21 cellular contexts compared by ENCODE assay signal in the genomic region with DNA sequence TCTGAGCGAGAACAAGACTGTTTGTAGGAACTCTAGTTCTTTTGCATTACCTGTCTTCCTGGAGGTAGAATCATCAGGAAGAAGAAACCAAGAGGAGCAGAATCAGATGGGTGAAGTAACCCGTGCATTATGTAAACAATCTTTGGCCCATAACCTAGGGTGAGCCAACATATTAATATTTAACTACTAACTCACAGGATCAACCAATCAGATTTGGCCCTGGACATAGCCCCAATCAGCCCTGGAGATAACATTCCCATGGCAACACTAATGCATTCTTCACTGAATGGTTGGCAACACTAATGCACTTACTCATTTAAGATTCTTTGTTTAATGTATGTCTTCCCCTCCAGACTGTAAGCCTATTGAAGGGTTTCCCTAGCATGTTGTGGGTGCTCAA.
DNase-seq lines count a peak whose midpoint lies in the region; ATAC-seq and TF ChIP-seq lines count a peak whose summit lies in the region.
"Had no signal": no experiment of that assay in that cellular context is flagged by ENCODE, and none has a peak within 500 bp of the region (broad histone marks: within the 10 kb centered on the region; RNA-seq: fewer than 3 reads in every experiment).

No MANE protein-coding gene starts in this region.

- POLR2A ChIA-PET in Caco-2 (lab: Charles Lee), result no interaction called here

- H3K36me3 Mint-ChIP-seq in Caco-2 (ENCODE audit: insufficient read depth, unreplicated experiment) (no peaks in the 10 kb centered on the region), T-helper 17 cell (ENCODE audit: low read depth) (no peaks in the 10 kb centered on the region)
- H3K36me3 Mint-ChIP-seq: memory B cell had no signal

- H3K4me1 ChIP-seq in Caco-2 (peaks cover 47% of the 10 kb centered on the region), mesenchymal stem cell (ENCODE audit: control insufficient read depth, insufficient read depth, low read depth, low read length) (peaks cover 3% of the 10 kb centered on the region)

- H3K27me3 ChIP-seq in Caco-2 (replicated peaks; ENCODE audit: control insufficient read depth, insufficient read depth, low read length), result no peaks in the 10 kb centered on the region
- no peaks in the 10 kb centered on the region for H3K27me3 ChIP-seq in mesenchymal stem cell (ENCODE audit: control insufficient read depth in 1 of 2, insufficient read depth in 1 of 2, low read length in 2 of 2)
- H3K27me3 ChIP-seq: vagina had no signal

- no peak overlapping the region for H3K4me2 ChIP-seq in mesenchymal stem cell (ENCODE audit: low read length, poor library complexity, severe bottlenecking)

- H3K9me3 Mint-ChIP-seq in Caco-2 (ENCODE audit: unreplicated experiment), result peaks cover 8% of the 10 kb centered on the region
- H3K9me3 Mint-ChIP-seq: memory B cell, neural crest cell had no signal

- H3K4me3 Mint-ChIP-seq in Caco-2 (ENCODE audit: unreplicated experiment), result peak overlapping the region; percentile 2
- H3K4me3 Mint-ChIP-seq in T-helper 17 cell, result no peak overlapping the region
- H3K4me3 Mint-ChIP-seq: memory B cell, neural crest cell had no signal

- H3K4ac ChIP-seq in mesenchymal stem cell (ENCODE audit: low read depth in 1 of 2, low read length in 2 of 2), result peak overlapping the region; percentile 18 to 20

- 71% methylated on average over 2 of the region's 2 CpGs for WGBS in mesenchymal stem cell

- H2BK5ac ChIP-seq in mesenchymal stem cell (ENCODE audit: low read depth, low read length, poor library complexity, severe bottlenecking), result no peak overlapping the region

- H3K18ac ChIP-seq in mesenchymal stem cell (ENCODE audit: low read depth in 1 of 2, low read length in 2 of 2), result no peak overlapping the region

- H3K79me1 ChIP-seq in mesenchymal stem cell (replicated peaks; ENCODE audit: low read length, poor library complexity, severe bottlenecking), result no peaks in the 10 kb centered on the region

- no peak for ATAC-seq in T-helper 17 cell
- no peak for ATAC-seq in HG03457 (IDR thresholded peaks at IDR 0.05; ENCODE audit: unreplicated experiment)
- ATAC-seq: Right ventricle myocardium inferior had no signal

- H3K27ac Mint-ChIP-seq in Caco-2 (ENCODE audit: unreplicated experiment) (peak overlapping the region; percentile 81), T-helper 17 cell (no peak overlapping the region)
- H3K27ac Mint-ChIP-seq: memory B cell had no signal

- TF ChIP-seq CTCF in Caco-2 (IDR thresholded peaks at IDR 0.05; ENCODE audit: insufficient read depth in 1 of 2, low read depth in 1 of 2, low read length in 1 of 2, severe bottlenecking in 1 of 2, unreplicated experiment in 1 of 2) (no peak), epithelial cell of esophagus (IDR thresholded peaks at IDR 0.05; ENCODE audit: insufficient read depth, low read depth, low read length, missing control alignments) (no peak)

- H2AFZ ChIP-seq in mesenchymal stem cell (ENCODE audit: low read depth, low read length), result no peak overlapping the region

- H2AK5ac ChIP-seq in mesenchymal stem cell (ENCODE audit: low read length, severe bottlenecking), result no peak overlapping the region

- H2BK12ac ChIP-seq in mesenchymal stem cell (ENCODE audit: low read length in 2 of 2), result peak overlapping the region; percentile 44 to 86

- H3K27me3 Mint-ChIP-seq in Caco-2 (ENCODE audit: insufficient read depth, unreplicated experiment) (no peaks in the 10 kb centered on the region), T-helper 17 cell (no peaks in the 10 kb centered on the region)
- H3K27me3 Mint-ChIP-seq: memory B cell had no signal

- peak; percentile 77 to 80 for DNase-seq in Caco-2
- peak; percentile 53 for DNase-seq in HuH-7.5 (ENCODE audit: low spot score)
- peak; percentile 72 for DNase-seq in epithelial cell of esophagus (ENCODE audit: low read depth)
- peak; percentile 7 for DNase-seq in mesenchymal stem cell
- DNase-seq in T-helper 17 cell, result no peak
- DNase-seq in NCI-H82 treated with DMSO at 0.1 percent for 48 hours (lab: John Stamatoyannopoulos, UW; ENCODE audit: unreplicated experiment), result no peak
- DNase-seq in posterior cingulate gyrus, result no peak
- DNase-seq: activated CD4-positive, alpha-beta T cell treated with anti-CD3 and anti-CD28 coated beads, Interleukin-2, amount 50 U/mL, for 1 hour; activated gamma-delta T cell treated with Interleukin-2 at 50 U/mL for 16 hours; amniotic stem cell; C1 segment of cervical spinal cord; caudate nucleus; dorsolateral prefrontal cortex; Kasumi-1; NCI-H1092 treated with DMSO at 0.1 percent for 48 hours; NCI-H2029 treated with DMSO at 0.1 percent for 48 hours had no signal

- intact Hi-C loops in Caco-2 (cut with micrococcal nuclease; ENCODE audit: unreplicated experiment) (loop anchor here (1.0 to 10.0 kb wide), 6 partner anchors 18 to 495 kb away; no protein-coding TSS in a partner anchor), posterior cingulate gyrus (cut with DNase I) (no loop called here)

- no peak overlapping the region for H3K9ac ChIP-seq in mesenchymal stem cell (ENCODE audit: low read length)

- H3K27ac ChIP-seq in mesenchymal stem cell (ENCODE audit: low read length, poor library complexity, severe bottlenecking), result no peak overlapping the region
- H3K27ac ChIP-seq: dorsolateral prefrontal cortex, vagina had no signal

- CTCF ChIA-PET in Caco-2 (lab: Charles Lee), result no interaction called here

- no TSS peak for BruUV-seq in Caco-2 (replicated peaks; lab: Mats Ljungman, UMichigan)

- H3K4me1 Mint-ChIP-seq in Caco-2 (ENCODE audit: low read depth, unreplicated experiment) (peaks cover 57% of the 10 kb centered on the region), T-helper 17 cell (no peaks in the 10 kb centered on the region)
- H3K4me1 Mint-ChIP-seq: memory B cell, neural crest cell had no signal

- H3K9me3 ChIP-seq in Caco-2 (0 out of 2 replicates have a peak, but pooled peaks cover 2% of the 10 kb centered on the region), mesenchymal stem cell (ENCODE audit: control insufficient read depth, low read length) (no peaks in the 10 kb centered on the region), T-helper 17 cell (ENCODE audit: control insufficient read depth, low read length, poor library complexity, severe bottlenecking) (no peaks in the 10 kb centered on the region)
- H3K9me3 ChIP-seq: vagina had no signal

- H3K14ac ChIP-seq in mesenchymal stem cell (ENCODE audit: low read length in 2 of 2), result no peak overlapping the region

- H2BK15ac ChIP-seq in mesenchymal stem cell (ENCODE audit: low read depth, poor library complexity, severe bottlenecking), result no peak overlapping the region

- H4K91ac ChIP-seq in mesenchymal stem cell (ENCODE audit: low read length), result no peak overlapping the region

- H3K23ac ChIP-seq in mesenchymal stem cell (ENCODE audit: low read length in 2 of 2), result no peak overlapping the region

- no peak overlapping the region for H2BK120ac ChIP-seq in mesenchymal stem cell (ENCODE audit: low read depth, low read length)

- no peaks in the 10 kb centered on the region for H3K36me3 ChIP-seq in Caco-2 (ENCODE audit: control insufficient read depth, insufficient read depth, low read length)
- H3K36me3 ChIP-seq in mesenchymal stem cell (ENCODE audit: control insufficient read depth in 1 of 2, insufficient read depth in 2 of 2, low read depth in 1 of 2, low read length in 2 of 2), result no peaks in the 10 kb centered on the region
- H3K36me3 ChIP-seq: vagina had no signal

- no peak overlapping the region for H4K8ac ChIP-seq in mesenchymal stem cell (ENCODE audit: low read length)

- H3K4me3 ChIP-seq in Caco-2 (ENCODE audit: low read depth, low read length) (no peak overlapping the region), epithelial cell of esophagus (ENCODE audit: low read length) (no peak overlapping the region), mesenchymal stem cell (ENCODE audit: insufficient read depth in 1 of 2, low read depth in 1 of 2, low read length in 2 of 2) (no peak overlapping the region)
- H3K4me3 ChIP-seq: dorsolateral prefrontal cortex, vagina had no signal

Comparison
In these comparisons a context has a peak if more than half of its experiments do, and no peak if none do; other contexts are left out.
1. DNase-seq: peak in Caco-2 (2 of 2), HuH-7.5 (single experiment), epithelial cell of esophagus (single experiment) and mesenchymal stem cell (single experiment); none in T-helper 17 cell (0 of 3), NCI-H82 treated with DMSO at 0.1 percent for 48 hours (single experiment) and posterior cingulate gyrus (0 of 10).